8 cellular contexts compared by ENCODE assay signal in genomic region chr12:57935839-57936512, GRCh38. TPM values are rescaled to one million over a fixed set of nuclear protein-coding genes. Genes with fewer than 3 reads are reported as not detected.
DNase-seq lines count a peak whose midpoint lies in the region; ATAC-seq and TF ChIP-seq lines count a peak whose summit lies in the region.

No MANE protein-coding gene starts in this region.

- no peaks in the 10 kb centered on the region for H3K9me3 ChIP-seq in liver (ENCODE audit: control insufficient read depth in 4 of 4, low read length in 3 of 4)

- DNase-seq in NCI-H69 (lab: John Stamatoyannopoulos, UW) (peak; percentile 98), dermis microvascular lymphatic vessel endothelial cell (ENCODE audit: low read depth in 2 of 2) (peak; percentile 90 to 92)
- DNase-seq in activated CD4-positive, alpha-beta T cell treated with anti-CD3 and anti-CD28 coated beads, Interleukin-2, amount 50 U/mL, for 1 hour = peak; percentile 84
- peak; percentile 82 for DNase-seq in stimulated activated CD4-positive, alpha-beta T cell treated with anti-CD3 and anti-CD28 coated beads, Interleukin-4, amount 100 ng/mL, for 1 hour

- ATAC-seq in GM19372 (IDR thresholded peaks at IDR 0.05; ENCODE audit: low read depth, unreplicated experiment) = peak; percentile 99
- ATAC-seq in HG03521 (IDR thresholded peaks at IDR 0.05; ENCODE audit: unreplicated experiment) = peak; percentile 98

- H3K27ac ChIP-seq in C4-2B = peak overlapping the region; percentile 15; the same call in 1 of the 2 replicates
- peak overlapping the region; percentile 27 to 49 for H3K27ac ChIP-seq in liver (ENCODE audit: low read depth in 1 of 2, low read length in 2 of 2)

- H3K4me3 ChIP-seq in liver (ENCODE audit: low read depth in 1 of 3, low read length in 3 of 3) = peak overlapping the region; percentile 57 to 75 (median 64)

- no peaks in the 10 kb centered on the region for H3K36me3 ChIP-seq in liver (ENCODE audit: control insufficient read depth in 4 of 4, insufficient read depth in 3 of 4, low read depth in 1 of 4, low read length in 3 of 4)

- 4% methylated on average over 29 of the region's 29 CpGs for WGBS in liver

- H3K9ac ChIP-seq in liver (ENCODE audit: low read depth in 1 of 2, low read length in 2 of 2) = peak overlapping the region; percentile 30 to 72

- H3K27me3 ChIP-seq in liver (ENCODE audit: control insufficient read depth in 4 of 4, insufficient read depth in 4 of 4, low read length in 3 of 4) = no peaks in the 10 kb centered on the region

- peaks cover 0 to 7% (median 3%) of the 10 kb centered on the region in 4 donors for H3K4me1 ChIP-seq in liver (ENCODE audit: control insufficient read depth in 4 of 4, insufficient read depth in 4 of 4, low read length in 3 of 4)

- TF ChIP-seq CTCF in C4-2B (conservative IDR thresholded peaks at IDR 0.05) (no peak), liver (IDR thresholded peaks at IDR 0.05; ENCODE audit: low read depth, low read length, missing input control) (no peak)

- no peak for TF ChIP-seq RAD21 in liver (IDR thresholded peaks at IDR 0.05)

TF ChIP-seq in liver, 16 proteins besides CTCF, POLR2A, EP300 and RAD21:
- peak; percentile 55 for TF ChIP-seq NR2F2 (IDR thresholded peaks at IDR 0.05)
- TF ChIP-seq YY1 (IDR thresholded peaks at IDR 0.05) = peak; percentile 69
- TF ChIP-seq EGR1 (IDR thresholded peaks at IDR 0.05; ENCODE audit: low read depth in 2 of 2) = peak in 1 of 2 donors; percentile 45
- TF ChIP-seq MAX (IDR thresholded peaks at IDR 0.05) = peak; percentile 36
- no peak for TF ChIP-seq TAF1 (conservative IDR thresholded peaks at IDR 0.05)
- TF ChIP-seq JUND (IDR thresholded peaks at IDR 0.05) = no peak
- TF ChIP-seq, protein P1, sequence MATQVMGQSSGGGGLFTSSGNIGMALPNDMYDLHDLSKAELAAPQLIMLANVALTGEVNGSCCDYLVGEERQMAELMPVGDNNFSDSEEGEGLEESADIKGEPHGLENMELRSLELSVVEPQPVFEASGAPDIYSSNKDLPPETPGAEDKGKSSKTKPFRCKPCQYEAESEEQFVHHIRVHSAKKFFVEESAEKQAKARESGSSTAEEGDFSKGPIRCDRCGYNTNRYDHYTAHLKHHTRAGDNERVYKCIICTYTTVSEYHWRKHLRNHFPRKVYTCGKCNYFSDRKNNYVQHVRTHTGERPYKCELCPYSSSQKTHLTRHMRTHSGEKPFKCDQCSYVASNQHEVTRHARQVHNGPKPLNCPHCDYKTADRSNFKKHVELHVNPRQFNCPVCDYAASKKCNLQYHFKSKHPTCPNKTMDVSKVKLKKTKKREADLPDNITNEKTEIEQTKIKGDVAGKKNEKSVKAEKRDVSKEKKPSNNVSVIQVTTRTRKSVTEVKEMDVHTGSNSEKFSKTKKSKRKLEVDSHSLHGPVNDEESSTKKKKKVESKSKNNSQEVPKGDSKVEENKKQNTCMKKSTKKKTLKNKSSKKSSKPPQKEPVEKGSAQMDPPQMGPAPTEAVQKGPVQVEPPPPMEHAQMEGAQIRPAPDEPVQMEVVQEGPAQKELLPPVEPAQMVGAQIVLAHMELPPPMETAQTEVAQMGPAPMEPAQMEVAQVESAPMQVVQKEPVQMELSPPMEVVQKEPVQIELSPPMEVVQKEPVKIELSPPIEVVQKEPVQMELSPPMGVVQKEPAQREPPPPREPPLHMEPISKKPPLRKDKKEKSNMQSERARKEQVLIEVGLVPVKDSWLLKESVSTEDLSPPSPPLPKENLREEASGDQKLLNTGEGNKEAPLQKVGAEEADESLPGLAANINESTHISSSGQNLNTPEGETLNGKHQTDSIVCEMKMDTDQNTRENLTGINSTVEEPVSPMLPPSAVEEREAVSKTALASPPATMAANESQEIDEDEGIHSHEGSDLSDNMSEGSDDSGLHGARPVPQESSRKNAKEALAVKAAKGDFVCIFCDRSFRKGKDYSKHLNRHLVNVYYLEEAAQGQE (IDR thresholded peaks at IDR 0.05) = peak; percentile 40
- peak; percentile 79 to 96 for TF ChIP-seq GABPA (IDR thresholded peaks at IDR 0.05 in 1 of 2, conservative IDR thresholded peaks at IDR 0.05 in 1 of 2)
- TF ChIP-seq HNF4G (IDR thresholded peaks at IDR 0.05) = no peak
- peak; percentile 52 to 60 for TF ChIP-seq RXRA (IDR thresholded peaks at IDR 0.05)
- peak; percentile 26 to 36 for TF ChIP-seq HNF4A (conservative IDR thresholded peaks at IDR 0.05)
- peak; percentile 42 for TF ChIP-seq ZBTB33 (IDR thresholded peaks at IDR 0.05)
TF ChIP-seq in liver: peak in this region for 9.

RNA-seq across cellular contexts. Expression of gene ATP23, which starts 5.4 kb away (rescaled TPM):
- total RNA-seq in dermis microvascular lymphatic vessel endothelial cell (6.3 and 10.1 TPM in 2 replicates), liver (1 to 10 TPM; 4.1 to 7.1 TPM)
- 1 to 10 TPM; 2.8 to 5.0 TPM for polyA plus RNA-seq in liver

Comparison
In these comparisons a context has a peak if more than half of its experiments do, and no peak if none do; other contexts are left out.
1. Peak in every context shown above with its lines: DNase-seq, ATAC-seq, H3K4me3 ChIP-seq and H3K27ac ChIP-seq.